ENCODE assay signal across 18 cellular contexts in the genomic region with DNA sequence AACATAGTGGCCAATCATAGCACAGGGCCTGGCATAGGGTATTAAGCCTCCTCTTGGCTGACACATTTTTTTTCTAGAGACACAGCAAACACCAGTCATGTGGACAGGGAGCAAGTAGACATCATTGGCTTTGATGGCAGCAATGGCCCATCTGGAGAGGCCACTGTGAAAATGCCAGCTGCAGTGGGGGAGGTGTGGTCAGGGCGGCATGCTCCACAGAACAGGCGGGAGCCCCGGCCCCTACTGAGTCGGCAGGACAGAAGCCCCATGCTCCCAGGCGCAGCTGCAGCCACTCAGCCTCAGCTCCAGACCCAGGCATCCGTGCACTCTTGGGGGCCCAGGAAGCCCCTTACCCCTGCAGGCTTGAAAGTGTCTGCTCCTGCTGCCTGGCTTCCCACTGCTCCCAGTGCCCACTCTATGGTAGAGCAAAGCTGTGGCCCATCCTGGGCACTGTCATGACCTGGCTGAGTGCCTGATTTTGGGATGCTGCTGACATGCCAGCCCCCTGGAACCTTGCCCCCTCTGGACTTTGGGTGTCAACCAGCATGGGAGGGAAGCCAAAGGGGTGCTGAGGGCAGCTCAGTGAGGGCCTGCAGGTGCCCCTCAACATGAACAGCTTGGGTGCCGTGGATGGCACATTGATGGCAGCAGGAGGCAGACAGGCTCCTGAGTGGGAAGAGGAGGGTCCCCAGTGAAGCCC. TPM values are rescaled to one million over a fixed set of nuclear protein-coding genes. Genes with fewer than 3 reads are reported as not detected.
DNase-seq lines count a peak whose midpoint lies in the region; ATAC-seq and TF ChIP-seq lines count a peak whose summit lies in the region.
"Had no signal": no experiment of that assay in that cellular context is flagged by ENCODE, and none has a peak within 500 bp of the region (broad histone marks: within the 10 kb centered on the region; RNA-seq: fewer than 3 reads in every experiment).

No MANE protein-coding gene starts in this region.

- peaks cover 9% of the 10 kb centered on the region; the same call in 1 of the 2 replicates for H3K9me3 ChIP-seq in OCI-LY7 (ENCODE audit: low read length)
- H3K9me3 ChIP-seq: Caco-2, upper lobe of right lung had no signal

- H3K27ac ChIP-seq in substantia nigra (ENCODE audit: low read depth, low read length, poor library complexity, severe bottlenecking) = peak overlapping the region; percentile 24
- H3K27ac ChIP-seq in OCI-LY7 (ENCODE audit: low read depth, low read length, poor library complexity, severe bottlenecking) = no peak overlapping the region
- H3K27ac ChIP-seq: neutrophil, upper lobe of right lung had no signal

- intact Hi-C loops in OCI-LY7 (cut with micrococcal nuclease; ENCODE audit: unreplicated experiment) = no loop called here

- TF ChIP-seq CTCF in OCI-LY7 (conservative IDR thresholded peaks at IDR 0.05; ENCODE audit: low read length) (no peak), chondrocyte (IDR thresholded peaks at IDR 0.05) (no peak)

- H3K4me1 ChIP-seq in OCI-LY7 (ENCODE audit: insufficient read depth, low read length, poor library complexity, severe bottlenecking) = no peaks in the 10 kb centered on the region
- H3K4me1 ChIP-seq: upper lobe of right lung had no signal

- no TSS peak for BruUV-seq in OCI-LY7 (replicated peaks; lab: Mats Ljungman, UMichigan)

- POLR2A ChIA-PET in OCI-LY7 (lab: Charles Lee) = interaction anchor here (0.6 kb wide), 1 partner anchor 104 kb away, joined by 3 read pairs; no protein-coding TSS in a partner anchor

- ATAC-seq in activated T-cell treated with anti-CD3 and anti-CD28 coated beads, Interleukin-2, amount 50 U/mL, for 72 hours (replicated peaks in 1 of 2) = no peak
- no peak for ATAC-seq in HG02938 (IDR thresholded peaks at IDR 0.05; ENCODE audit: unreplicated experiment)
- ATAC-seq: right cardiac atrium, upper lobe of right lung, WTC11 had no signal

- H3K9me3 Mint-ChIP-seq in activated T-cell treated with anti-CD3 and anti-CD28 coated beads, Interleukin-2, amount 50 U/mL, for 72 hours = peaks cover 6 to 7% of the 10 kb centered on the region in 2 donors
- H3K9me3 Mint-ChIP-seq in immature natural killer cell (peaks cover 0 to 12% (median 6%) of the 10 kb centered on the region in 6 donors), chondrocyte (ENCODE audit: low read depth) (peaks cover 11% of the 10 kb centered on the region)

- H3K27me3 Mint-ChIP-seq in activated T-cell treated with anti-CD3 and anti-CD28 coated beads, Interleukin-2, amount 50 U/mL, for 72 hours (ENCODE audit: low read depth) = no peaks in the 10 kb centered on the region
- H3K27me3 Mint-ChIP-seq in immature natural killer cell (ENCODE audit: low read depth in 3 of 3) = peaks cover 0 to 2% (median 2%) of the 10 kb centered on the region in 3 donors
- no peaks in the 10 kb centered on the region for H3K27me3 Mint-ChIP-seq in chondrocyte (ENCODE audit: low read depth)
- H3K27me3 Mint-ChIP-seq: stimulated activated naive CD8-positive, alpha-beta T cell treated with anti-CD3 and anti-CD28 coated beads, Interleukin-15, Interleukin-2, amounts not matched to agents 100 ng/mL and 50 ng/mL, for 24 hours had no signal

- H3K4me2 ChIP-seq in OCI-LY7 (ENCODE audit: low read length) = no peak overlapping the region

- peak overlapping the region; percentile 90 for H3K27ac Mint-ChIP-seq in activated T-cell treated with anti-CD3 and anti-CD28 coated beads, Interleukin-2, amount 50 U/mL, for 72 hours
- H3K27ac Mint-ChIP-seq in immature natural killer cell = peak overlapping the region; percentile 93 to 98 (median 96)
- H3K27ac Mint-ChIP-seq in chondrocyte (ENCODE audit: unreplicated experiment) = no peak overlapping the region
- H3K27ac Mint-ChIP-seq: stimulated activated naive CD8-positive, alpha-beta T cell treated with anti-CD3 and anti-CD28 coated beads, Interleukin-15, Interleukin-2, amounts not matched to agents 100 ng/mL and 50 ng/mL, for 24 hours; WTC11 had no signal

- H3K79me2 ChIP-seq in OCI-LY7 (ENCODE audit: insufficient read depth, low read depth, low read length) = no peaks in the 10 kb centered on the region

- no peaks in the 10 kb centered on the region for H3K9me2 ChIP-seq in OCI-LY7 (ENCODE audit: insufficient read depth, low read length)

- H3K4me3 Mint-ChIP-seq in activated T-cell treated with anti-CD3 and anti-CD28 coated beads, Interleukin-2, amount 50 U/mL, for 72 hours = no peak overlapping the region
- H3K4me3 Mint-ChIP-seq in immature natural killer cell (peak overlapping the region; percentile 63 to 81 (median 76)), chondrocyte (ENCODE audit: unreplicated experiment) (no peak overlapping the region)
- H3K4me3 Mint-ChIP-seq: stimulated activated naive CD8-positive, alpha-beta T cell treated with anti-CD3 and anti-CD28 coated beads, Interleukin-15, Interleukin-2, amounts not matched to agents 100 ng/mL and 50 ng/mL, for 24 hours; WTC11 had no signal

- H4K20me1 ChIP-seq in OCI-LY7 (ENCODE audit: insufficient read depth, low read length) = no peaks in the 10 kb centered on the region

- CTCF ChIA-PET in OCI-LY7 (lab: Charles Lee; ENCODE audit: unreplicated experiment) = no interaction called here

- peaks cover 11 to 13% of the 10 kb centered on the region in 2 donors for H3K36me3 Mint-ChIP-seq in activated T-cell treated with anti-CD3 and anti-CD28 coated beads, Interleukin-2, amount 50 U/mL, for 72 hours (ENCODE audit: insufficient read depth in 2 of 2)
- H3K36me3 Mint-ChIP-seq in immature natural killer cell (peaks cover 9 to 19% (median 10%) of the 10 kb centered on the region in 3 donors), chondrocyte (ENCODE audit: low read depth) (no peaks in the 10 kb centered on the region)

- no peak overlapping the region for H2AFZ ChIP-seq in OCI-LY7 (ENCODE audit: low read length)

- no peak overlapping the region for H3K4me3 ChIP-seq in OCI-LY7 (ENCODE audit: low read depth, low read length, poor library complexity, severe bottlenecking)
- H3K4me3 ChIP-seq: upper lobe of right lung had no signal

- DNase-seq in activated T-cell treated with anti-CD3 and anti-CD28 coated beads, Interleukin-2, amount 50 U/mL, for 72 hours = no peak
- DNase-seq in activated T-cell treated with anti-CD3 and anti-CD28 coated beads, Interleukin-2, amount 50 U/mL, for 1 hour = no peak
- DNase-seq in SHP77 (lab: John Stamatoyannopoulos, UW) (peak; percentile 66 to 81), immature natural killer cell (no peak), substantia nigra (lab: John Stamatoyannopoulos, UW) (peak in 20 of 49 donors; percentile 9 to 53 (median 34)), OCI-LY7 (ENCODE audit: low spot score) (no peak), chondrocyte (ENCODE audit: low spot score) (no peak)
- DNase-seq: activated gamma-delta T cell; aorta; Caco-2; NCI-H1694; right cardiac atrium; stimulated activated CD4-positive, alpha-beta T cell treated with anti-CD3 and anti-CD28 coated beads, Interleukin-15, amount 100 ng/mL, for 24 hours; upper lobe of right lung had no signal

- H3K36me3 ChIP-seq in OCI-LY7 (ENCODE audit: insufficient read depth, low read length) = no peaks in the 10 kb centered on the region
- H3K36me3 ChIP-seq: neutrophil, upper lobe of right lung had no signal

- peaks cover 37% of the 10 kb centered on the region for H3K4me1 Mint-ChIP-seq in activated T-cell treated with anti-CD3 and anti-CD28 coated beads, Interleukin-2, amount 50 U/mL, for 72 hours (ENCODE audit: low read depth)
- peaks cover 86 to 96% of the 10 kb centered on the region in 2 donors for H3K4me1 Mint-ChIP-seq in immature natural killer cell
- peaks cover 11% of the 10 kb centered on the region for H3K4me1 Mint-ChIP-seq in chondrocyte (ENCODE audit: low read depth)

RNA-seq across cellular contexts. Expression of gene UBE2F, which starts 23.3 kb away (rescaled TPM):
- 10 to 100 TPM; 73.6 to 81.7 TPM for total RNA-seq in activated T-cell treated with anti-CD3 and anti-CD28 coated beads, Interleukin-2, amount 50 U/mL, for 72 hours
- 100 to 1,000 TPM; 274 to 339 (median 323) TPM for polyA plus RNA-seq in immature natural killer cell
- total RNA-seq in OCI-LY7 (2014; rRNA removed; shearing (Covaris generic)) = 18.1 and 19.9 TPM in 2 replicates
- total RNA-seq in OCI-LY7 (2022) (21.0 and 27.1 TPM in 2 replicates), chondrocyte (59.1 to 62.6 TPM (median 61.8 TPM) in 3 replicates)

Comparison
In these comparisons a context has a peak if more than half of its experiments do, and no peak if none do; other contexts are left out.
1. DNase-seq: peak in SHP77 (2 of 2); none in activated T-cell treated with anti-CD3 and anti-CD28 coated beads, Interleukin-2, amount 50 U/mL, for 72 hours (0 of 2), activated T-cell treated with anti-CD3 and anti-CD28 coated beads, Interleukin-2, amount 50 U/mL, for 1 hour (single experiment), immature natural killer cell (0 of 3), OCI-LY7 (single experiment) and chondrocyte (single experiment).
2. H3K4me3 Mint-ChIP-seq: peak in immature natural killer cell (5 of 5); none in activated T-cell treated with anti-CD3 and anti-CD28 coated beads, Interleukin-2, amount 50 U/mL, for 72 hours (0 of 2) and chondrocyte (single experiment).